Comparison of ENCODE assay signal across 8 cellular contexts in genomic region chr11:31106963-31107576, GRCh38.
A peak's percentile ranks its signal among the peaks of the same experiment; 100 is the strongest.
DNase-seq lines count a peak whose midpoint lies in the region; TF ChIP-seq lines count a peak whose summit lies in the region.

No MANE protein-coding gene starts in this region.

- in situ Hi-C loops in T47D (cut with HindIII; ENCODE audit: low pct_unique_long_range_greater_than_20kb, low sequenced_read_pairs) = no loop called here

- DNase-seq in NCI-H187 (lab: John Stamatoyannopoulos, UW) (peak; percentile 23 to 70), NCI-H187 treated with DMSO at 0.1 percent for 48 hours (lab: John Stamatoyannopoulos, UW) (no peak), HEK293T (ENCODE audit: extremely low spot score) (peak; percentile 64), NB4 (ENCODE audit: low read depth) (peak; percentile 63), SKM-1 treated with dmso at 0.1 percent for 144 hours (lab: John Stamatoyannopoulos, UW; ENCODE audit: unreplicated experiment) (peak; percentile 44), T47D (ENCODE audit: low read depth in 1 of 2, low spot score in 1 of 2) (peak; percentile 31 to 74), kidney epithelial cell (ENCODE audit: low read depth) (peak; percentile 1)
- DNase-seq in stimulated activated CD4-positive, alpha-beta T cell treated with anti-CD3 and anti-CD28 coated beads, Interleukin-4, amount 100 ng/mL, for 24 hours = peak; percentile 31

- POLR2A ChIA-PET in HEK293T (lab: Yijun Ruan, JAX) = no interaction called here

- H3K27me3 ChIP-seq in kidney epithelial cell (ENCODE audit: control insufficient read depth, insufficient read depth, low read length) = no peaks in the 10 kb centered on the region

- peak; percentile 59 for TF ChIP-seq CTCF in NB4 (IDR thresholded peaks at IDR 0.05; ENCODE audit: low read depth, low read length)
- TF ChIP-seq CTCF in kidney epithelial cell (IDR thresholded peaks at IDR 0.05; ENCODE audit: insufficient read depth, low read length, poor library complexity, severe bottlenecking) = peak; percentile 68

- H3K4me3 ChIP-seq in NB4 (ENCODE audit: low read depth, low read length) = no peak overlapping the region
- H3K4me3 ChIP-seq in kidney epithelial cell (ENCODE audit: low read depth, low read length) = no peak overlapping the region

- H3K36me3 ChIP-seq in kidney epithelial cell (ENCODE audit: control insufficient read depth, insufficient read depth, low read length) = no peaks in the 10 kb centered on the region

- CTCF ChIA-PET in HEK293T (lab: Yijun Ruan, JAX) = interaction anchor here (0.6 to 2.6 kb wide), 23 partner anchors 8 to 1764 kb away, joined by 3 to 13 read pairs (median 3); no protein-coding TSS in a partner anchor

- TF ChIP-seq POLR2A in NB4 (IDR thresholded peaks at IDR 0.05; ENCODE audit: extremely low read depth, insufficient read length) = no peak

TF ChIP-seq in HEK293T, 16 proteins besides CTCF, POLR2A, EP300 and RAD21:
- TF ChIP-seq HDGF (IDR thresholded peaks at IDR 0.05; ENCODE audit: borderline replicate concordance) (no peak), BHLHE40 (IDR thresholded peaks at IDR 0.05; ENCODE audit: borderline replicate concordance) (no peak), ELF4 (IDR thresholded peaks at IDR 0.05) (no peak), PKNOX1 (IDR thresholded peaks at IDR 0.05) (no peak), TARDBP (IDR thresholded peaks at IDR 0.05) (no peak), NFRKB (IDR thresholded peaks at IDR 0.05) (no peak), ARNT (IDR thresholded peaks at IDR 0.05) (no peak), ZNF384 (IDR thresholded peaks at IDR 0.05) (no peak), FOXA1 (IDR thresholded peaks at IDR 0.05) (no peak), FOXM1 (IDR thresholded peaks at IDR 0.05; ENCODE audit: borderline replicate concordance) (no peak)
